ENCODE assay signal across 10 cellular contexts in the genomic region with DNA sequence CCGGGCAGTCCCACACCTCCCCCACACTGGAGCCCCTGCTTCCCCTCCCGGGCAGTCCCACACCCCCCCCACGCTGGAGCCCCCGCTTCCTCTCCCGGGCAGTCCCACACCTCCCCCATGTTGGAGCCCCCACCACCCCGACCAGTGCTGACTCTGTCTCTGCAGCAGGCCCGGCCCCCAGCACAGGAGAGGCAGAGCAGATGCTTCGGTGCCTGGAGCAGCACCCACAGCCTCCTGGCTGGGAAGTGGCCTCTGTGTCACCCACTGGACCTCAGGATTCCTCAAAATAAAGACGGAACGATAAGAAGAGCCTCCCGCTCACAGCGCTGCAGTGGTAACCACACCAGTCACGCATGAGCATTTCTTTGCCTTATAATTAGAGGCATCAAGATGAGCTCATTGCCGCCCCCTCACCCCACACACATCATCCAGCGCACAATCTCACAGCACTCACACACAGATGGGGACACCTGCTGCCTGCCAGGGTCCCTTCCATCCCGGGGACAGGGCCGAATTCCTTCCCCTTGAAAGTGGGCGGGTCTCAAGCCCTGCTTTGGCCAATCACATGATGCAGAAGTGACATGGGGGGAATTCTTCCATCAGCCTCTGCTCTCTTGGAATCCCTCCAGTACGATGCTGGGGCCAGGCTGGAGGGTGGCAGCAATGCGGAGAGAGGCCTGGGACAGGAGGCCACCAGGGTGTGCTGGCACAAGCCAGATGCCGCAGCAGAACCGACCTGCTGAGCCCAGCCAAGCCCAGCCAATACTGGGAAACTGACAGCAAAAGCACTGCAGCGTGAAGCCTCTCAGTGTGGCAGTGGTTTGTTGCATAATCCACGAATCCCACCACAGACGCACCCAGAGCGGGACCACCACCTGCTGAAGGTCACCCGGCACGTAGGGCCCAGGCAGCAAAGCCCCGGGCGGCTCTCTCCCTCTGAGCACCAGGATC. TPM values are rescaled to one million over a fixed set of nuclear protein-coding genes. Genes with fewer than 3 reads are reported as not detected.
DNase-seq lines count a peak whose midpoint lies in the region; ATAC-seq and TF ChIP-seq lines count a peak whose summit lies in the region.
"Had no signal": no experiment of that assay in that cellular context is flagged by ENCODE, and none has a peak within 500 bp of the region (broad histone marks: within the 10 kb centered on the region; RNA-seq: fewer than 3 reads in every experiment).

No MANE protein-coding gene starts in this region.

- peak overlapping the region; percentile 20 to 75 (median 68) for H3K27ac ChIP-seq in esophagus muscularis mucosa (replicated peaks in 1 of 4)
- H3K27ac ChIP-seq in trophoblast cell (ENCODE audit: low read depth, low read length), result peak overlapping the region; percentile 66
- no peak overlapping the region for H3K27ac ChIP-seq in testis

- H3K79me1 ChIP-seq in trophoblast cell (ENCODE audit: low read length), result peaks cover 20% of the 10 kb centered on the region

- 82% methylated on average over 30 of the region's 30 CpGs for WGBS in esophagus muscularis mucosa
- WGBS in trophoblast cell (ENCODE audit: extremely low coverage, insufficient coverage, insufficient read length), result no CpG with 5 or more reads among the region's 30 CpGs
- WGBS in testis, 2 donors, result 73 to 77% methylated on average over 19 to 30 of the region's 30 CpGs

- H3K9me3 ChIP-seq in esophagus muscularis mucosa (peaks cover 0 to 5% (median 0%) of the 10 kb centered on the region in 4 donors), trophoblast cell (ENCODE audit: insufficient read depth, low read depth, low read length) (peaks cover 10% of the 10 kb centered on the region), testis (no peaks in the 10 kb centered on the region)

- H3K4me1 ChIP-seq in esophagus muscularis mucosa (peaks cover 29 to 83% (median 76%) of the 10 kb centered on the region in 4 donors), trophoblast cell (ENCODE audit: control insufficient read depth in 1 of 2, insufficient read depth in 2 of 2, low read length in 2 of 2) (peaks cover 23 to 34% of the 10 kb centered on the region in 2 experiments), testis (peaks cover 4% of the 10 kb centered on the region)

- H3K18ac ChIP-seq in trophoblast cell (ENCODE audit: low read length), result peak overlapping the region; percentile 69

- TF ChIP-seq CTCF in GM06990 (IDR thresholded peaks at IDR 0.05; ENCODE audit: insufficient read depth, low read length, poor library complexity, severe bottlenecking) (peak; percentile 0), esophagus muscularis mucosa (IDR thresholded peaks at IDR 0.05) (no peak), testis (IDR thresholded peaks at IDR 0.05) (no peak)

- peak overlapping the region; percentile 23 for H3K14ac ChIP-seq in trophoblast cell (ENCODE audit: low read length)

- no peak for TF ChIP-seq POLR2A in esophagus muscularis mucosa (IDR thresholded peaks at IDR 0.05; ENCODE audit: low read depth)
- TF ChIP-seq POLR2A in testis (IDR thresholded peaks at IDR 0.05), result no peak

- H3K4me2 ChIP-seq in trophoblast cell (ENCODE audit: low read length), result no peak overlapping the region

- H2BK5ac ChIP-seq in trophoblast cell (ENCODE audit: low read depth, low read length, poor library complexity), result peak overlapping the region; percentile 19

- peak overlapping the region; percentile 42 for H4K91ac ChIP-seq in trophoblast cell (ENCODE audit: low read depth, low read length)

- H2BK12ac ChIP-seq in trophoblast cell (ENCODE audit: low read length), result peak overlapping the region; percentile 74

- peak overlapping the region; percentile 67 for H2BK120ac ChIP-seq in trophoblast cell (ENCODE audit: insufficient read depth, low read length, poor library complexity)

- H3K79me2 ChIP-seq in trophoblast cell (ENCODE audit: control insufficient read depth, insufficient read depth, low read length, poor library complexity), result peaks cover 3% of the 10 kb centered on the region

- H3K9ac ChIP-seq in trophoblast cell (ENCODE audit: low read length), result no peak overlapping the region

- peak overlapping the region; percentile 9 for H3K4ac ChIP-seq in trophoblast cell (ENCODE audit: low read depth, low read length)

- DNase-seq in GM06990 (ENCODE audit: extremely low read depth, insufficient read length) (peak; percentile 74), MV-4-11 (lab: John Stamatoyannopoulos, UW) (peak; percentile 66), esophagus muscularis mucosa (ENCODE audit: extremely low spot score) (no peak), trophoblast cell (peak; percentile 43 to 48), HuH-7 (ENCODE audit: low spot score) (no peak), testis (no peak), AG20443 (ENCODE audit: low spot score) (no peak)
- DNase-seq: activated T-cell treated with anti-CD3 and anti-CD28 coated beads, Interleukin-2, amount 50 U/mL, for 24 hours; mammary epithelial cell had no signal

- TF ChIP-seq EP300 in esophagus muscularis mucosa (IDR thresholded peaks at IDR 0.05), result no peak

- peak overlapping the region; percentile 25 for H3K4me3 ChIP-seq in GM06990 (replicated peaks; ENCODE audit: low read depth, low read length)
- no peak overlapping the region for H3K4me3 ChIP-seq in esophagus muscularis mucosa
- no peak overlapping the region for H3K4me3 ChIP-seq in trophoblast cell (ENCODE audit: low read depth, low read length)
- H3K4me3 ChIP-seq in testis, result no peak overlapping the region

- H3K27me3 ChIP-seq in GM06990 (replicated peaks; ENCODE audit: control insufficient read depth, insufficient read depth, low read length), result no peaks in the 10 kb centered on the region
- no peaks in the 10 kb centered on the region for H3K27me3 ChIP-seq in esophagus muscularis mucosa
- no peaks in the 10 kb centered on the region for H3K27me3 ChIP-seq in trophoblast cell (ENCODE audit: insufficient read depth, low read length)
- H3K27me3 ChIP-seq in testis, result no peaks in the 10 kb centered on the region

- H4K8ac ChIP-seq in trophoblast cell (ENCODE audit: low read depth, low read length), result no peak overlapping the region

- no peak overlapping the region for H2AFZ ChIP-seq in trophoblast cell (ENCODE audit: insufficient read depth, low read length, poor library complexity)

- H4K12ac ChIP-seq in trophoblast cell (ENCODE audit: low read depth, low read length), result no peak overlapping the region

- intact Hi-C loops in esophagus muscularis mucosa (cut with DNase I), result no loop called here
- intact Hi-C loops in testis (cut with DNase I; ENCODE audit: low total_unique reads), result no loop called here

- no peak overlapping the region for H3K23ac ChIP-seq in trophoblast cell (ENCODE audit: low read length)

- peaks cover 1% of the 10 kb centered on the region; the same call in 1 of the 2 replicates for H3K36me3 ChIP-seq in GM06990 (ENCODE audit: control insufficient read depth, insufficient read depth, low read length)
- H3K36me3 ChIP-seq in esophagus muscularis mucosa, result peaks cover 6 to 19% (median 17%) of the 10 kb centered on the region in 4 donors
- H3K36me3 ChIP-seq in trophoblast cell (ENCODE audit: control insufficient read depth in 1 of 2, insufficient read depth in 2 of 2, low read length in 2 of 2), result peaks cover 12 to 15% of the 10 kb centered on the region in 2 experiments
- H3K36me3 ChIP-seq in testis (ENCODE audit: low read depth, missing control alignments), result no peaks in the 10 kb centered on the region

- no peak for ATAC-seq in HG02981 (IDR thresholded peaks at IDR 0.05; ENCODE audit: unreplicated experiment)

- H2AK5ac ChIP-seq in trophoblast cell (ENCODE audit: low read length), result peak overlapping the region; percentile 16

RNA-seq across cellular contexts. Expression of a gene that starts 16.1 kb away (rescaled TPM):
- total RNA-seq in esophagus muscularis mucosa, result 100 to 1,000 TPM in 2 of 4 donors, 10 to 100 TPM in 2; 73.2 to 180 (median 99.9) TPM
- polyA plus RNA-seq in trophoblast cell (2013), result 36.1 and 36.6 TPM in 2 replicates
- 10 to 100 TPM; 80.2 to 87.0 TPM for total RNA-seq in testis
- 99.1 TPM for polyA plus RNA-seq in testis (ENCODE audit: insufficient read depth, low read depth, low replicate concordance)

RNA-seq across cellular contexts. Expression of a gene that starts 24.0 kb away (rescaled TPM):
- total RNA-seq in esophagus muscularis mucosa (1 to 10 TPM in 1 of 4 donors, under 1 TPM in 2, not detected in 1; 0.06 to 4.2 (median 0.17) TPM), testis (10 to 100 TPM; 37.2 to 81.1 TPM)
- polyA plus RNA-seq in trophoblast cell (2013), result 117 and 137 TPM in 2 replicates
- polyA plus RNA-seq in testis (ENCODE audit: insufficient read depth, low read depth, low replicate concordance), result 125 TPM

RNA-seq across cellular contexts. Expression of a gene that starts 57.6 kb away (rescaled TPM):
- 10 to 100 TPM; 28.7 to 45.0 (median 34.2) TPM for total RNA-seq in esophagus muscularis mucosa
- polyA plus RNA-seq in trophoblast cell (2013), result 25.6 and 26.4 TPM in 2 replicates
- 10 to 100 TPM; 52.8 to 57.5 TPM for total RNA-seq in testis
- 26.9 TPM for polyA plus RNA-seq in testis (ENCODE audit: insufficient read depth, low read depth, low replicate concordance)

Comparison
In these comparisons a context has a peak if more than half of its experiments do, and no peak if none do; other contexts are left out.
1. DNase-seq: peak in GM06990 (single experiment), MV-4-11 (single experiment) and trophoblast cell (2 of 2); none in esophagus muscularis mucosa (single experiment), HuH-7 (single experiment), testis (single experiment) and AG20443 (single experiment).
2. H3K27ac ChIP-seq: peak in esophagus muscularis mucosa (4 of 4) and trophoblast cell (single experiment); none in testis (0 of 2).
3. RNA of a gene that starts 24.0 kb away (total RNA-seq): 37.2 to 81.1 TPM in testis; 0.06 to 4.2 TPM in esophagus muscularis mucosa; every median in the first group is over 4 times any median in the second.